ENCODE assay signal across 28 cellular contexts in genomic region chr20:7637184-7637583, GRCh38.
DNase-seq lines count a peak whose midpoint lies in the region; ATAC-seq and TF ChIP-seq lines count a peak whose summit lies in the region.
"Had no signal": no experiment of that assay in that cellular context is flagged by ENCODE, and none has a peak within 500 bp of the region (broad histone marks: within the 10 kb centered on the region; RNA-seq: fewer than 3 reads in every experiment).

No MANE protein-coding gene starts in this region.

- peaks cover 5% of the 10 kb centered on the region for H3K4me1 ChIP-seq in RWPE2 (ENCODE audit: insufficient read depth, poor library complexity, severe bottlenecking)
- H3K4me1 ChIP-seq: colonic mucosa, right lobe of liver, tibial artery had no signal

- H3K4me3 ChIP-seq in RWPE2 (ENCODE audit: severe bottlenecking) (no peak overlapping the region), fibroblast of pulmonary artery (replicated peaks; ENCODE audit: low read depth, low read length) (no peak overlapping the region)
- H3K4me3 ChIP-seq: colonic mucosa, right lobe of liver, SJSA1, tibial artery had no signal

- no peaks in the 10 kb centered on the region for H3K27me3 ChIP-seq in RWPE2 (ENCODE audit: insufficient read depth, poor library complexity, severe bottlenecking)
- H3K27me3 ChIP-seq: colonic mucosa, right lobe of liver, SJSA1, tibial artery had no signal

- peak; percentile 45; the same call in 1 of the 3 replicates for ATAC-seq in RWPE2 (ENCODE audit: low read depth)
- ATAC-seq in HG02759 (IDR thresholded peaks at IDR 0.05; ENCODE audit: unreplicated experiment) = no peak
- no peak for ATAC-seq in GM21515 (IDR thresholded peaks at IDR 0.05; ENCODE audit: unreplicated experiment)
- ATAC-seq: right lobe of liver had no signal

- no peaks in the 10 kb centered on the region for H3K36me3 ChIP-seq in RWPE2 (ENCODE audit: low read depth)
- H3K36me3 ChIP-seq: colonic mucosa, right lobe of liver, SJSA1, tibial artery had no signal

- DNase-seq in COLO829 (ENCODE audit: low spot score) (peak; percentile 40), M059J (ENCODE audit: low read depth) (peak; percentile 21), RWPE2 (ENCODE audit: low spot score) (no peak), fibroblast of pulmonary artery (ENCODE audit: low read depth) (peak; percentile 33), GDM1 (lab: John Stamatoyannopoulos, UW) (no peak)
- no peak for DNase-seq in activated CD4-positive, alpha-beta T cell treated with anti-CD3 and anti-CD28 coated beads for 1 hour
- DNase-seq: activated B cell treated with CpG ODN at 0.5 μM for 24 hours; activated CD4-positive, alpha-beta T cell treated with anti-CD3 and anti-CD28 coated beads, Interleukin-2, amount 50 U/mL, for 1 hour; activated effector memory CD4-positive, alpha-beta T cell treated with Interleukin-2 at 50 U/mL for 16 hours; activated T-cell treated with anti-CD3 and anti-CD28 coated beads, Interleukin-2, amount 50 U/mL, for 1 hour; aorta; CD4-positive, alpha-beta memory T cell; colonic mucosa; DMS 273 treated with DMSO at 0.1 percent for 48 hours; effector CD8-positive, alpha-beta T cell; IMR-90; kidney; naive B cell; NCI-H1048; NCI-H1930; NCI-H526 treated with DMSO at 0.1 percent for 48 hours; right lobe of liver; stimulated activated CD4-positive, alpha-beta T cell treated with anti-CD3 and anti-CD28 coated beads, Interleukin-15, amount 100 ng/mL, for 24 hours; stimulated activated CD4-positive, alpha-beta T cell treated with anti-CD3 and anti-CD28 coated beads, Interleukin-4, amount 100 ng/mL, for 4 hours; tibial artery had no signal

- no peaks in the 10 kb centered on the region for H3K9me3 ChIP-seq in RWPE2 (ENCODE audit: severe bottlenecking)
- H3K9me3 ChIP-seq: colonic mucosa, right lobe of liver, SJSA1, tibial artery had no signal

- no peak overlapping the region for H3K27ac ChIP-seq in RWPE2 (ENCODE audit: poor library complexity, severe bottlenecking)
- H3K27ac ChIP-seq: colonic mucosa, right lobe of liver, SJSA1, tibial artery had no signal

- TF ChIP-seq CTCF in RWPE2 (IDR thresholded peaks at IDR 0.05; ENCODE audit: poor library complexity, severe bottlenecking) (no peak), fibroblast of pulmonary artery (IDR thresholded peaks at IDR 0.05; ENCODE audit: low read length, missing control alignments) (no peak)

Comparison
In these comparisons a context has a peak if more than half of its experiments do, and no peak if none do; other contexts are left out.
1. DNase-seq: peak in COLO829 (single experiment), M059J (single experiment) and fibroblast of pulmonary artery (single experiment); none in RWPE2 (single experiment), GDM1 (single experiment) and activated CD4-positive, alpha-beta T cell treated with anti-CD3 and anti-CD28 coated beads for 1 hour (single experiment).